ENCODE assay signal across 9 cellular contexts in the genomic region with DNA sequence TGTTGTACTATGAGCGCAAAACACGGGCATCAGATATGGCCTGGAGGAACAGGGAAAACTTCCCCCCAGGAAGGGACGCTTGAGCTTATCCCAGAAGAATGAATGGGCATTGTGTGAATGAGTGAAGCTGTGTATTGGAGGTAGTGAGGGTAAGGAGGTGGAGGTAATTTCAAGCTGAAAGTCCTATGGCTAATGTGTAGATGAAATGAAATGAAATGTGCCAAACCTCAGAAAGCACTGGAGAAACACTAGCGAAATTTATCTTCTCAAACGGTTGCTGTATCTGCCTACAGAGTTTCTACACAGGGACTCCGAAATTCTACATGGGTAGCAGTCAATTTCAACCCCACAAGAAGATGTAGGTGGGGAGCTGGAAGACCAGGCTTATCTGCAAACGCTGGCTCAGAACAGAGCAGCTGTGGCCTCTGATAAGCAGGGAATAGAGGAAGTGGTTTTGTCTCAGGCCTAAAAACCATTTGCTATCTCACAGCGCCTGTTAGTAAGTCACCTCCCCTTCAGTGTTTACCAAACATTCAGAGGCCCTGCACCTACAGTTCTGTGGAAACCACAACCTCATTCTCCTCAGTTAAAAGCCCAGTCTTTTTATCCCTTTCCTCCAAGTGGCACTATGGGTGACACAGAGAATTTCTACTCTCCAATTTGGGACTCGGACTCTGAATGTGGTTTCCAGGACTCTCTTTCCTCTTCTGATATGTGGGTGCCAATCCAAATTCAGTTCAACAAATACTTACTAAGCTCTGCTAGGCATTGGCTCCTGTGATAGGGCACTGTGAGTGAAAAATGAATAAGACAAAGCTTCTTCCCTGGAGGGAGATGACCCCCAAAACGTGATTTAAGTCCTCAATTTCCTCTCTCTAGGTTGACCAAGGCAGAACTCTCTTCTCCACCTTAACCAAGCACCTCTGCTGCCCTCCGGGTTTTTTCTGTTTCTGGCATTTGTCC. TPM values are rescaled to one million over a fixed set of nuclear protein-coding genes. Genes with fewer than 3 reads are reported as not detected.
A peak's percentile ranks its signal among the peaks of the same experiment; 100 is the strongest.
DNase-seq lines count a peak whose midpoint lies in the region; ATAC-seq lines count a peak whose summit lies in the region.
"Had no signal": no experiment of that assay in that cellular context is flagged by ENCODE, and none has a peak within 500 bp of the region (broad histone marks: within the 10 kb centered on the region; RNA-seq: fewer than 3 reads in every experiment).

No MANE protein-coding gene starts in this region.

- H3K9me3 ChIP-seq in CD8-positive, alpha-beta memory T cell (ENCODE audit: low read length), result peaks cover 3% of the 10 kb centered on the region

- POLR2A ChIA-PET in CD8-positive, alpha-beta memory T cell (lab: Charles Lee), result interaction anchor here (0.6 to 1.6 kb wide), 9 partner anchors 9 to 52 kb away, joined by 3 to 11 read pairs (median 4); a partner anchor contains a TSS

- peak overlapping the region; percentile 82 for H3K27ac ChIP-seq in CD8-positive, alpha-beta memory T cell (ENCODE audit: low read depth, low read length)

- CTCF ChIA-PET in CD8-positive, alpha-beta memory T cell (lab: Charles Lee), result interaction anchor here (1.0 to 23.1 kb wide), 15 partner anchors 9 to 135 kb away, joined by 3 to 218 read pairs (median 7); a partner anchor contains a TSS

- H3K36me3 Mint-ChIP-seq in CD8-positive, alpha-beta memory T cell, result peaks cover 8 to 27% (median 25%) of the 10 kb centered on the region in 3 donors
- peaks cover 24% of the 10 kb centered on the region for H3K36me3 Mint-ChIP-seq in T-helper 2 cell treated with Interferon-gamma antibody and Interleukin-4, amounts not matched to agents 5 μg/mL and 100 μg/mL, for 36 hours (ENCODE audit: low read depth)

- peaks cover 3 to 12% (median 11%) of the 10 kb centered on the region in 5 donors for H3K9me3 Mint-ChIP-seq in CD8-positive, alpha-beta memory T cell
- H3K9me3 Mint-ChIP-seq in T-helper 2 cell treated with Interferon-gamma antibody and Interleukin-4, amounts not matched to agents 5 μg/mL and 100 μg/mL, for 36 hours, result peaks cover 20% of the 10 kb centered on the region
- peaks cover 13 to 15% of the 10 kb centered on the region in 2 donors for H3K9me3 Mint-ChIP-seq in stimulated activated naive CD8-positive, alpha-beta T cell treated with anti-CD3 and anti-CD28 coated beads, Interleukin-15, amount 100 ng/mL, for 72 hours

- H3K27ac Mint-ChIP-seq in CD8-positive, alpha-beta memory T cell, result peak overlapping the region; percentile 80 to 98 (median 94)
- peak overlapping the region; percentile 78 for H3K27ac Mint-ChIP-seq in T-helper 2 cell treated with Interferon-gamma antibody and Interleukin-4, amounts not matched to agents 5 μg/mL and 100 μg/mL, for 36 hours
- H3K27ac Mint-ChIP-seq in stimulated activated naive CD8-positive, alpha-beta T cell treated with anti-CD3 and anti-CD28 coated beads, Interleukin-15, amount 100 ng/mL, for 72 hours, result peak overlapping the region; percentile 81 to 99

- H3K27me3 Mint-ChIP-seq in CD8-positive, alpha-beta memory T cell, result no peaks in the 10 kb centered on the region
- no peaks in the 10 kb centered on the region for H3K27me3 Mint-ChIP-seq in T-helper 2 cell treated with Interferon-gamma antibody and Interleukin-4, amounts not matched to agents 5 μg/mL and 100 μg/mL, for 36 hours (ENCODE audit: low read depth)
- H3K27me3 Mint-ChIP-seq in stimulated activated naive CD8-positive, alpha-beta T cell treated with anti-CD3 and anti-CD28 coated beads, Interleukin-15, amount 100 ng/mL, for 72 hours, result no peaks in the 10 kb centered on the region

- no peaks in the 10 kb centered on the region for H3K27me3 ChIP-seq in CD8-positive, alpha-beta memory T cell (ENCODE audit: insufficient read depth, low read length, poor library complexity, severe bottlenecking)

- H3K4me1 ChIP-seq in CD8-positive, alpha-beta memory T cell (ENCODE audit: insufficient read depth, low read length), result peaks cover 53% of the 10 kb centered on the region

- H3K4me3 ChIP-seq in CD8-positive, alpha-beta memory T cell (ENCODE audit: low read length), result peak overlapping the region; percentile 21

- peak; percentile 16 to 75 (median 52) for DNase-seq in CD8-positive, alpha-beta memory T cell
- peak; percentile 81 for DNase-seq in T-helper 2 cell treated with Interferon-gamma antibody and Interleukin-4, amounts not matched to agents 5 μg/mL and 100 μg/mL, for 36 hours (ENCODE audit: low spot score)
- DNase-seq in glomerular endothelial cell (ENCODE audit: extremely low read depth, low read depth, low spot score) (peak; percentile 34), NCI-H774 (lab: John Stamatoyannopoulos, UW) (no peak), 8988T (no peak)
- DNase-seq in stimulated activated naive CD8-positive, alpha-beta T cell treated with anti-CD3 and anti-CD28 coated beads, Interleukin-15, amount 100 ng/mL, for 72 hours, result peak; percentile 40 to 51

- ATAC-seq in GM19324 (IDR thresholded peaks at IDR 0.05; ENCODE audit: low FRiP score, unreplicated experiment), result peak; percentile 92
- ATAC-seq in HG03432 (IDR thresholded peaks at IDR 0.05; ENCODE audit: unreplicated experiment), result peak; percentile 95
- ATAC-seq in stimulated activated naive CD8-positive, alpha-beta T cell treated with anti-CD3 and anti-CD28 coated beads, Interleukin-15, amount 100 ng/mL, for 72 hours, result peak; percentile 95
- ATAC-seq: HCT116 had no signal

- H3K4me1 Mint-ChIP-seq in CD8-positive, alpha-beta memory T cell, result peaks cover 57 to 74% (median 73%) of the 10 kb centered on the region in 3 donors
- H3K4me1 Mint-ChIP-seq in T-helper 2 cell treated with Interferon-gamma antibody and Interleukin-4, amounts not matched to agents 5 μg/mL and 100 μg/mL, for 36 hours (ENCODE audit: low read depth), result peaks cover 41% of the 10 kb centered on the region
- peaks cover 59% of the 10 kb centered on the region for H3K4me1 Mint-ChIP-seq in stimulated activated naive CD8-positive, alpha-beta T cell treated with anti-CD3 and anti-CD28 coated beads, Interleukin-15, amount 100 ng/mL, for 72 hours

- H3K4me3 Mint-ChIP-seq in CD8-positive, alpha-beta memory T cell, result peak overlapping the region; percentile 8 to 84 (median 73)
- peak overlapping the region; percentile 76 for H3K4me3 Mint-ChIP-seq in T-helper 2 cell treated with Interferon-gamma antibody and Interleukin-4, amounts not matched to agents 5 μg/mL and 100 μg/mL, for 36 hours
- H3K4me3 Mint-ChIP-seq in stimulated activated naive CD8-positive, alpha-beta T cell treated with anti-CD3 and anti-CD28 coated beads, Interleukin-15, amount 100 ng/mL, for 72 hours, result peak overlapping the region; percentile 50 to 73

- no peaks in the 10 kb centered on the region for H3K36me3 ChIP-seq in CD8-positive, alpha-beta memory T cell (ENCODE audit: insufficient read depth, low read length)

RNA-seq across cellular contexts. Expression of a gene that starts 17.1 kb away (rescaled TPM):
- 10 to 100 TPM; 28.3 to 30.7 TPM for total RNA-seq in CD8-positive, alpha-beta memory T cell
- polyA plus RNA-seq in CD8-positive, alpha-beta memory T cell, result 201 TPM
- total RNA-seq in glomerular endothelial cell, result not detected in 2 replicates

RNA-seq across cellular contexts. Expression of a gene that starts 39.1 kb away (rescaled TPM):
- 10 to 100 TPM; 25.1 to 27.6 TPM for total RNA-seq in CD8-positive, alpha-beta memory T cell
- 58.1 TPM for polyA plus RNA-seq in CD8-positive, alpha-beta memory T cell
- total RNA-seq in glomerular endothelial cell, result not detected in 2 replicates

Comparison
In these comparisons a context has a peak if more than half of its experiments do, and no peak if none do; other contexts are left out.
1. DNase-seq: peak in CD8-positive, alpha-beta memory T cell (5 of 5), T-helper 2 cell treated with Interferon-gamma antibody and Interleukin-4, amounts not matched to agents 5 μg/mL and 100 μg/mL, for 36 hours (single experiment), glomerular endothelial cell (single experiment) and stimulated activated naive CD8-positive, alpha-beta T cell treated with anti-CD3 and anti-CD28 coated beads, Interleukin-15, amount 100 ng/mL, for 72 hours (2 of 2); none in NCI-H774 (single experiment) and 8988T (single experiment).
2. RNA of a gene that starts 17.1 kb away (total RNA-seq): 28.3 to 30.7 TPM in CD8-positive, alpha-beta memory T cell; not detected in glomerular endothelial cell; every median in the first group is over 10 times any median in the second.
3. RNA of a gene that starts 39.1 kb away (total RNA-seq): 25.1 to 27.6 TPM in CD8-positive, alpha-beta memory T cell; not detected in glomerular endothelial cell; every median in the first group is over 10 times any median in the second.
4. Peak in every context shown above with its lines, with median percentiles within 50 percentile points of each other: H3K27ac Mint-ChIP-seq, H3K4me3 Mint-ChIP-seq and ATAC-seq.